ENCODE assay signal across 11 cellular contexts in genomic region chr11:76623171-76623883, GRCh38. TPM values are rescaled to one million over a fixed set of nuclear protein-coding genes. Genes with fewer than 3 reads are reported as not detected.
DNase-seq lines count a peak whose midpoint lies in the region; ATAC-seq and TF ChIP-seq lines count a peak whose summit lies in the region.
"Had no signal": no experiment of that assay in that cellular context is flagged by ENCODE, and none has a peak within 500 bp of the region (broad histone marks: within the 10 kb centered on the region; RNA-seq: fewer than 3 reads in every experiment).

No MANE protein-coding gene starts in this region.

- H3K79me2 ChIP-seq in smooth muscle cell (ENCODE audit: low read depth), result no peaks in the 10 kb centered on the region

- peak overlapping the region; percentile 30 for H3K4me2 ChIP-seq in smooth muscle cell

- no peak for ATAC-seq in HG03342 (IDR thresholded peaks at IDR 0.05; ENCODE audit: unreplicated experiment)
- ATAC-seq: activated CD8-positive, alpha-beta T cell treated with anti-CD3 and anti-CD28 coated beads, Interleukin-2, amount 10 ng/mL, durations not matched to agents 7 days and 5 days had no signal

- H3K36me3 Mint-ChIP-seq in activated CD4-positive, alpha-beta memory T cell treated with anti-CD3 and anti-CD28 coated beads, Interleukin-2, amount 10 ng/mL, durations not matched to agents 7 days and 5 days (ENCODE audit: low read depth), result peaks cover 17% of the 10 kb centered on the region
- peaks cover 10% of the 10 kb centered on the region for H3K36me3 Mint-ChIP-seq in activated CD4-positive, alpha-beta memory T cell treated with anti-CD3 and anti-CD28 coated beads for 36 hours

- H3K36me3 ChIP-seq in SJSA1, result no peaks in the 10 kb centered on the region
- H3K36me3 ChIP-seq in smooth muscle cell (ENCODE audit: low read depth), result no peaks in the 10 kb centered on the region

- no peak overlapping the region for H3K9ac ChIP-seq in smooth muscle cell (ENCODE audit: low read depth)

- H2AFZ ChIP-seq in smooth muscle cell (ENCODE audit: low read depth), result no peak overlapping the region

- CTCF ChIA-PET in activated CD4-positive, alpha-beta memory T cell treated with anti-CD3 and anti-CD28 coated beads, Interleukin-2, amount 10 ng/mL, durations not matched to agents 7 days and 5 days (lab: Charles Lee), result no interaction called here
- CTCF ChIA-PET in activated CD4-positive, alpha-beta memory T cell treated with anti-CD3 and anti-CD28 coated beads for 36 hours (lab: Charles Lee), result no interaction called here

- H3K9me3 ChIP-seq in SJSA1 (replicated peaks), result no peaks in the 10 kb centered on the region
- H3K9me3 ChIP-seq in smooth muscle cell (replicated peaks; ENCODE audit: low read depth), result peaks cover 4% of the 10 kb centered on the region

- H4K20me1 ChIP-seq in smooth muscle cell (ENCODE audit: low read depth), result no peaks in the 10 kb centered on the region

- H3K27me3 ChIP-seq in SJSA1 (replicated peaks) (no peaks in the 10 kb centered on the region), smooth muscle cell (ENCODE audit: low read depth) (no peaks in the 10 kb centered on the region)

- TF ChIP-seq CTCF in fibroblast of pulmonary artery (IDR thresholded peaks at IDR 0.05; ENCODE audit: low read length, missing control alignments) (no peak), smooth muscle cell (IDR thresholded peaks at IDR 0.05; ENCODE audit: borderline replicate concordance, insufficient read depth, poor library complexity, severe bottlenecking) (no peak)

- DNase-seq in activated CD4-positive, alpha-beta memory T cell treated with anti-CD3 and anti-CD28 coated beads, Interleukin-2, amount 10 ng/mL, durations not matched to agents 7 days and 5 days, result peak; percentile 11
- DNase-seq in activated CD4-positive, alpha-beta memory T cell treated with anti-CD3 and anti-CD28 coated beads for 36 hours, result no peak
- DNase-seq in SJSA1 (ENCODE audit: low read depth in 1 of 2, low spot score in 2 of 2) (peak; percentile 10 to 57), fibroblast of pulmonary artery (ENCODE audit: low read depth) (peak; percentile 54), smooth muscle cell (lab: John Stamatoyannopoulos, UW; ENCODE audit: unreplicated experiment) (no peak), germinal center (ENCODE audit: low spot score) (no peak), Ammon's horn (ENCODE audit: low spot score) (no peak)
- DNase-seq: activated CD8-positive, alpha-beta T cell treated with anti-CD3 and anti-CD28 coated beads, Interleukin-2, amount 10 ng/mL, durations not matched to agents 7 days and 5 days; amniotic stem cell; stimulated activated naive CD4-positive, alpha-beta T cell had no signal

- intact Hi-C loops in activated CD4-positive, alpha-beta memory T cell treated with anti-CD3 and anti-CD28 coated beads for 36 hours (cut with micrococcal nuclease), result no loop called here

- peaks cover 28% of the 10 kb centered on the region for H3K4me1 Mint-ChIP-seq in activated CD4-positive, alpha-beta memory T cell treated with anti-CD3 and anti-CD28 coated beads, Interleukin-2, amount 10 ng/mL, durations not matched to agents 7 days and 5 days
- peaks cover 17% of the 10 kb centered on the region for H3K4me1 Mint-ChIP-seq in activated CD4-positive, alpha-beta memory T cell treated with anti-CD3 and anti-CD28 coated beads for 36 hours (ENCODE audit: low read depth)

- WGBS in smooth muscle cell (ENCODE audit: low lambda C conversion rate), result 37% methylated on average over 12 of the region's 12 CpGs

- no peaks in the 10 kb centered on the region for H3F3A ChIP-seq in smooth muscle cell (ENCODE audit: low read depth)

- H3K4me1 ChIP-seq in SJSA1 (replicated peaks) (peaks cover 28% of the 10 kb centered on the region), smooth muscle cell (ENCODE audit: low read depth) (peaks cover 14% of the 10 kb centered on the region)

- POLR2A ChIA-PET in activated CD4-positive, alpha-beta memory T cell treated with anti-CD3 and anti-CD28 coated beads, Interleukin-2, amount 10 ng/mL, durations not matched to agents 7 days and 5 days (lab: Charles Lee), result interaction anchor here (1.2 kb wide), 1 partner anchor 12 kb away, joined by 3 read pairs; no protein-coding TSS in a partner anchor
- POLR2A ChIA-PET in activated CD4-positive, alpha-beta memory T cell treated with anti-CD3 and anti-CD28 coated beads for 36 hours (lab: Charles Lee), result no interaction called here

- no peak overlapping the region for H3K27ac ChIP-seq in SJSA1
- H3K27ac ChIP-seq in smooth muscle cell (ENCODE audit: low read depth), result peak overlapping the region; percentile 94

- H3K4me3 Mint-ChIP-seq in activated CD4-positive, alpha-beta memory T cell treated with anti-CD3 and anti-CD28 coated beads, Interleukin-2, amount 10 ng/mL, durations not matched to agents 7 days and 5 days, result no peak overlapping the region
- H3K4me3 Mint-ChIP-seq in activated CD4-positive, alpha-beta memory T cell treated with anti-CD3 and anti-CD28 coated beads for 36 hours, result no peak overlapping the region
- H3K4me3 Mint-ChIP-seq: activated CD8-positive, alpha-beta T cell treated with anti-CD3 and anti-CD28 coated beads, Interleukin-2, amount 10 ng/mL, durations not matched to agents 7 days and 5 days had no signal

- no peak overlapping the region for H3K27ac Mint-ChIP-seq in activated CD4-positive, alpha-beta memory T cell treated with anti-CD3 and anti-CD28 coated beads, Interleukin-2, amount 10 ng/mL, durations not matched to agents 7 days and 5 days
- H3K27ac Mint-ChIP-seq in activated CD4-positive, alpha-beta memory T cell treated with anti-CD3 and anti-CD28 coated beads for 36 hours, result no peak overlapping the region
- H3K27ac Mint-ChIP-seq: activated CD8-positive, alpha-beta T cell treated with anti-CD3 and anti-CD28 coated beads, Interleukin-2, amount 10 ng/mL, durations not matched to agents 7 days and 5 days had no signal

- H3K27me3 Mint-ChIP-seq in activated CD4-positive, alpha-beta memory T cell treated with anti-CD3 and anti-CD28 coated beads, Interleukin-2, amount 10 ng/mL, durations not matched to agents 7 days and 5 days, result peaks cover 26% of the 10 kb centered on the region
- H3K27me3 Mint-ChIP-seq in activated CD4-positive, alpha-beta memory T cell treated with anti-CD3 and anti-CD28 coated beads for 36 hours, result no peaks in the 10 kb centered on the region

- H3K4me3 ChIP-seq in SJSA1, result no peak overlapping the region
- H3K4me3 ChIP-seq in fibroblast of pulmonary artery (replicated peaks; ENCODE audit: low read depth, low read length), result no peak overlapping the region
- no peak overlapping the region for H3K4me3 ChIP-seq in smooth muscle cell

- peaks cover 20% of the 10 kb centered on the region for H3K9me3 Mint-ChIP-seq in activated CD4-positive, alpha-beta memory T cell treated with anti-CD3 and anti-CD28 coated beads, Interleukin-2, amount 10 ng/mL, durations not matched to agents 7 days and 5 days
- peaks cover 15% of the 10 kb centered on the region for H3K9me3 Mint-ChIP-seq in activated CD4-positive, alpha-beta memory T cell treated with anti-CD3 and anti-CD28 coated beads for 36 hours

RNA-seq across cellular contexts. Expression of gene LRRC32, which starts 47.2 kb away (rescaled TPM):
- total RNA-seq in activated CD4-positive, alpha-beta memory T cell treated with anti-CD3 and anti-CD28 coated beads, Interleukin-2, amount 10 ng/mL, durations not matched to agents 7 days and 5 days, result 1 to 10 TPM; 7.1 to 7.4 TPM
- 10 to 100 TPM; 11.2 to 12.3 TPM for total RNA-seq in activated CD4-positive, alpha-beta memory T cell treated with anti-CD3 and anti-CD28 coated beads for 36 hours
- 7.8 and 8.1 TPM in 2 replicates for total RNA-seq in SJSA1 (2014; rRNA removed; shearing (Covaris generic))
- 147 and 171 TPM in 2 replicates for total RNA-seq in smooth muscle cell
- polyA plus RNA-seq in smooth muscle cell, result 330 and 444 TPM in 2 replicates

Comparison
In these comparisons a context has a peak if more than half of its experiments do, and no peak if none do; other contexts are left out.
1. DNase-seq: peak in activated CD4-positive, alpha-beta memory T cell treated with anti-CD3 and anti-CD28 coated beads, Interleukin-2, amount 10 ng/mL, durations not matched to agents 7 days and 5 days (single experiment), SJSA1 (2 of 2) and fibroblast of pulmonary artery (single experiment); none in activated CD4-positive, alpha-beta memory T cell treated with anti-CD3 and anti-CD28 coated beads for 36 hours (single experiment), smooth muscle cell (single experiment), germinal center (single experiment) and Ammon's horn (single experiment).
2. RNA of gene LRRC32, which starts 47.2 kb away (total RNA-seq): 147 to 171 TPM in smooth muscle cell; 11.2 to 12.3 TPM in activated CD4-positive, alpha-beta memory T cell treated with anti-CD3 and anti-CD28 coated beads for 36 hours, 7.8 to 8.1 TPM in SJSA1 and 7.1 to 7.4 TPM in activated CD4-positive, alpha-beta memory T cell treated with anti-CD3 and anti-CD28 coated beads, Interleukin-2, amount 10 ng/mL, durations not matched to agents 7 days and 5 days; every median in the first group is over 10 times any median in the second.